ENCODE assay signal across 18 cellular contexts in the genomic region with DNA sequence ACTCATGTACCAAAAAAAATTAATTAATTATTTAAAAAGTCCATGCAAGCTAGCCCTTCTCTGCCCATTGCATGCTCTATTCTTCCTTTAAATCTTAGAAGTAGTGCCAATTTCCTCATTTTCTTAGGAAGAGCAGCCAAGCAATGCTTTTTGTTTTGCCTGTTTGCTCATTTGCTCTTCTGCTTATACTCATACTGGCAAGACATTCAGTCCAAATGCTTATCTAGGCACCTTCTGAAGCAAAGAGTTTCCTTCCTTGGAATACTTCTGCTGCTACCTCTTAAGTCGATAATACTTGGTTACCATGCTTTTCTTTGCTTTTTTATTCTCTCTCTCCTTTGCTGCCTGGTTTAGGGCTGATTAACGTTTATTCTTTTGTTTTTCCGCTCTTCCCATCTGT.
"Had no signal": no experiment of that assay in that cellular context is flagged by ENCODE, and none has a peak within 500 bp of the region (broad histone marks: within the 10 kb centered on the region; RNA-seq: fewer than 3 reads in every experiment).

No MANE protein-coding gene starts in this region.

- DNase-seq: Kasumi-1; MM.1S; NCI-H1436; NCI-H187; NCI-H446 treated with DMSO at 0.1 percent for 48 hours; NCI-H510A treated with DMSO at 0.1 percent for 48 hours; NCI-H526 treated with DMSO at 0.1 percent for 48 hours; NK-92 treated with Interleukin-12 subunit alpha and Interleukin-12 subunit beta, amount 100 ng/mL, for 24 hours; PC-3; SHP77; SK-N-SH; SW 1271; T-helper 1 cell had no signal

- H3K4me3 ChIP-seq: K562 had no signal

- H3K27ac ChIP-seq: KMS-11, RWPE1 had no signal

- H3K9me3 ChIP-seq: SK-N-SH had no signal

- H3K9ac ChIP-seq: KMS-11, SK-N-SH had no signal

- ATAC-seq: K562, Panc1, PC-3 had no signal

- H3K4me1 Mint-ChIP-seq: IgD-negative memory B cell had no signal

- H3K4me3 Mint-ChIP-seq: IgD-negative memory B cell had no signal

- H3K4me2 ChIP-seq: KMS-11, SK-N-SH had no signal

- H3K27me3 Mint-ChIP-seq: IgD-negative memory B cell had no signal
